In the genomic region with DNA sequence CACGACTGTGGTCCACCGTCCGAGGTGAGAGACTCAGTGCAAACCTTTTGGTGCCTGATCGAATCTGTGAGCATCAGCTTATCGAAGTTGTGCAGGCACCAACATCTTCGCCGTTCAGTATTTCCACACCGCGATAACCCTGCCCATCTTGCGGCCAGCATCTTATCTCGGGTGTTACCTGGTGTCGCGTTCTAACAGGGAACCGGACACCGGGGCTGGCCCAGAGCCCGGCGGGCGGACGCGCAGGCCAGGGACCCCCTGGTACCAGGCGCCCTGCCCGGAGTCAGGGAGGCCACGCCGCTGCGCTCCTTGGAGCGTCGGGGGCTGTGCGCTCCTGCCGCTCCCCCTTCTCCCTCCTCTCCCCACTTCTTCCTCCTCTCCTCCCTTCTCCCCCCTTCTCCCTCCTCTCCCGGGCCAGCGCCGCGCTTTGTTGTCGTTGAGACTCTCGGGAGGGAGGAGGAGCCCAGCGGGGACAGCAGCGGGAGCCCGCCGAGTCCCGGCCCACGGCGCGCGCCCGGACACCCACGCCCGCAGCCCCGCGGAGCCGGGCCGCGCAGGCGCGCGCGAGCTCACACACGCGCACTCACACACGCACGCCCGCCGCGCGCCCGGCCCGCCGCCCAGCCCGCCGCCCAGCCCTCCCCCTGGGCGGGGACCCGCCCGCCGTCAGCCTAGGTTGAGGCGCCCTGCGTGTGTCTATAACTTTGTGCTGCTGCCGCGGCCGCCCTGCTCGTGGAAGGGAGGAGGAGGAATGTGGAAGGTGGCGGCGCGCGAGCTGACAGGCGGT, we compare ENCODE assay signal across 8 cellular contexts. TPM values are rescaled to one million over a fixed set of nuclear protein-coding genes. Genes with fewer than 3 reads are reported as not detected.
DNase-seq lines count a peak whose midpoint lies in the region; ATAC-seq and TF ChIP-seq lines count a peak whose summit lies in the region.

No MANE protein-coding gene starts in this region.

- H3K9me3 ChIP-seq in HUES48 (ENCODE audit: control insufficient read depth, insufficient read depth, low read length): no peaks in the 10 kb centered on the region
- H3K9me3 ChIP-seq in OCI-LY3 (ENCODE audit: insufficient read depth, low read length): no peaks in the 10 kb centered on the region
- H3K9me3 ChIP-seq in mucosa of descending colon: no peaks in the 10 kb centered on the region

- intact Hi-C loops in CD14-positive monocyte (cut with micrococcal nuclease) (loop anchor here (2.0 to 5.0 kb wide), 5 partner anchors 33 to 824 kb away; partner anchors contain the start of genes CD164 (in 2 of the 2) and SESN1 (in 1 of the 2)), mucosa of descending colon (cut with DNase I, micrococcal nuclease) (no loop called here)

- H3K4me1 ChIP-seq in HUES48 (ENCODE audit: control insufficient read depth, insufficient read depth, low read length) (peaks cover 24% of the 10 kb centered on the region), OCI-LY3 (ENCODE audit: low read length) (peaks cover 11% of the 10 kb centered on the region), mucosa of descending colon (ENCODE audit: low read depth) (peaks cover 5% of the 10 kb centered on the region)

- H3K27me3 ChIP-seq in HUES48 (ENCODE audit: control insufficient read depth, insufficient read depth, low read length) (peaks cover 53% of the 10 kb centered on the region), OCI-LY3 (ENCODE audit: low read depth, low read length) (peaks cover 34% of the 10 kb centered on the region)

- peak; percentile 93 for DNase-seq in CD14-positive monocyte (ENCODE audit: low spot score)
- peak; percentile 75 for DNase-seq in activated T-cell treated with anti-CD3 and anti-CD28 coated beads for 4 hours
- peak; percentile 91 for DNase-seq in epithelial cell of esophagus (ENCODE audit: low read depth)
- peak; percentile 90 to 95 (median 94) for DNase-seq in mucosa of descending colon
- peak; percentile 66 to 77 for DNase-seq in stimulated activated CD8-positive, alpha-beta memory T cell treated with anti-CD3 and anti-CD28 coated beads, Interleukin-4, amount 100 ng/mL, for 1 hour (ENCODE audit: low read depth in 2 of 2, low spot score in 1 of 2)

- ATAC-seq in GM19438 (IDR thresholded peaks at IDR 0.05; ENCODE audit: low read depth, unreplicated experiment) (peak; percentile 39), mucosa of descending colon (peak; percentile 66)

- no peak for TF ChIP-seq CTCF in CD14-positive monocyte (IDR thresholded peaks at IDR 0.05)
- TF ChIP-seq CTCF in OCI-LY3 (IDR thresholded peaks at IDR 0.05; ENCODE audit: low read depth, low read length): no peak
- no peak for TF ChIP-seq CTCF in epithelial cell of esophagus (IDR thresholded peaks at IDR 0.05; ENCODE audit: insufficient read depth, low read depth, low read length, missing control alignments)
- no peak for TF ChIP-seq CTCF in mucosa of descending colon (IDR thresholded peaks at IDR 0.05)

- H3K4me3 ChIP-seq in HUES48 (ENCODE audit: low read depth, low read length) (peak overlapping the region; percentile 77), OCI-LY3 (ENCODE audit: low read length) (peak overlapping the region; percentile 97), epithelial cell of esophagus (ENCODE audit: low read length) (peak overlapping the region; percentile 93), mucosa of descending colon (peak overlapping the region; percentile 79)

- H3K36me3 Mint-ChIP-seq in CD14-positive monocyte: peaks cover 13 to 19% of the 10 kb centered on the region in 2 donors

- peaks cover 3 to 8% (median 6%) of the 10 kb centered on the region in 3 donors for H3K27me3 Mint-ChIP-seq in CD14-positive monocyte (ENCODE audit: low read depth in 3 of 3)

- peaks cover 0 to 2% (median 0%) of the 10 kb centered on the region in 7 donors for H3K9me3 Mint-ChIP-seq in CD14-positive monocyte

- peaks cover 16% of the 10 kb centered on the region for H4K20me1 ChIP-seq in OCI-LY3 (ENCODE audit: insufficient read depth, low read length)

- H3K4me3 Mint-ChIP-seq in CD14-positive monocyte: peak overlapping the region; percentile 90 to 95

- H3K36me3 ChIP-seq in HUES48 (ENCODE audit: control insufficient read depth, insufficient read depth, low read length) (no peaks in the 10 kb centered on the region), OCI-LY3 (replicated peaks; ENCODE audit: low read depth, low read length) (no peaks in the 10 kb centered on the region), mucosa of descending colon (ENCODE audit: low read depth) (no peaks in the 10 kb centered on the region)

- H3K27ac ChIP-seq in HUES48 (ENCODE audit: low read depth, low read length) (peak overlapping the region; percentile 89), OCI-LY3 (ENCODE audit: low read length) (peak overlapping the region; percentile 63)

- peaks cover 26% of the 10 kb centered on the region for H3K4me1 Mint-ChIP-seq in CD14-positive monocyte

- peak overlapping the region; percentile 41 for H3K9ac ChIP-seq in HUES48 (ENCODE audit: low read depth, low read length)
- peak overlapping the region; percentile 72 for H3K9ac ChIP-seq in OCI-LY3 (ENCODE audit: low read length)

- H3K27ac Mint-ChIP-seq in CD14-positive monocyte: peak overlapping the region; percentile 95 to 98 (median 97)

- peak overlapping the region; percentile 90 for H3K4me2 ChIP-seq in OCI-LY3 (ENCODE audit: low read length)

- H3K79me2 ChIP-seq in OCI-LY3 (ENCODE audit: low read length): no peaks in the 10 kb centered on the region

- peak overlapping the region; percentile 95 for H2AFZ ChIP-seq in OCI-LY3 (ENCODE audit: low read depth, low read length)

RNA-seq across cellular contexts. Expression of gene FOXO3, which starts 1.4 kb away (rescaled TPM):
- polyA plus RNA-seq in CD14-positive monocyte: 10 to 100 TPM; 15.4 to 17.5 TPM
- 10 to 100 TPM; 52.4 to 60.4 (median 60.1) TPM for total RNA-seq in mucosa of descending colon

Comparison
In these comparisons a context has a peak if more than half of its experiments do, and no peak if none do; other contexts are left out.
1. Peak in every context shown above with its lines: DNase-seq, ATAC-seq, H3K4me3 ChIP-seq and H3K27ac ChIP-seq.
2. intact Hi-C loops: an anchor here in CD14-positive monocyte (2.0 to 5.0 kb wide); none called in mucosa of descending colon.